Comparison of ENCODE assay signal across 26 cellular contexts in the genomic region with DNA sequence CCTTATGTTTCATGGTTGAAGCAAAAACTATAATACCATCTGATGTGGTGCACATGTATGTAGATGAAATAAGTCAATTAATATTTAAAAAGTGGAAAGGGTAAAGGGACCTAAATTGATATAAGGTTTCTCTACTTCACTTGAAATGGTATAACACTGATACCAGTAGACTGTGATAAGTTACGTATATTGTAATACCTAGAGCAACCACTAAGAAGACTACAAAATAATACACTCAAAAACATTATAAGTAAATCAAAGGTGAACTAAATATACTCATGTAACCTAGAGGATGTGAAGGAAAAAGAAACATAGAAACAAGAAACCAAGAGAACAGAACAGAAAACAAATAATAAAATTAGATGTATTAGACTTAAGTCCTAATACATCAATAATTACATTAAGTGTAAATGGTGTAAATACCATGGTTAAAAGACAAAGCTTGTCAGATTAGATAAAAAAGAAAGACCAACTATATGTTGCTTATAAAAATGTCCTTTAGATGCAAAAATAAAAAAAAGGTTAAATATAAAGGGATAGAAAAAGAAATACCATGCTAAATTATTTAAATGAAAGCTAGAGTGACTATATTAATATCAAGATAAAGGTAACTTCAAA.
A peak's percentile ranks its signal among the peaks of the same experiment; 100 is the strongest.
DNase-seq lines count a peak whose midpoint lies in the region; ATAC-seq, FAIRE-seq and TF ChIP-seq lines count a peak whose summit lies in the region.
"Had no signal": no experiment of that assay in that cellular context is flagged by ENCODE, and none has a peak within 500 bp of the region (broad histone marks: within the 10 kb centered on the region; RNA-seq: fewer than 3 reads in every experiment).

No MANE protein-coding gene starts in this region.

- H3K4me1 Mint-ChIP-seq in endodermal cell (peaks cover 13% of the 10 kb centered on the region), neural progenitor cell (peaks cover 13% of the 10 kb centered on the region)

- no peaks in the 10 kb centered on the region for H3F3A ChIP-seq in neural progenitor cell (ENCODE audit: low read depth)

- H3K27me3 Mint-ChIP-seq in endodermal cell (ENCODE audit: insufficient read depth) (no peaks in the 10 kb centered on the region), neural progenitor cell (ENCODE audit: insufficient read depth, low read depth) (peaks cover 4% of the 10 kb centered on the region)
- H3K27me3 Mint-ChIP-seq: CD4-positive, alpha-beta T cell had no signal

- H3K9me3 ChIP-seq in OCI-LY7 (ENCODE audit: low read length) (no peaks in the 10 kb centered on the region), endodermal cell (ENCODE audit: control insufficient read depth, low read length) (peaks cover 15% of the 10 kb centered on the region), neural progenitor cell (ENCODE audit: low read depth) (no peaks in the 10 kb centered on the region)
- H3K9me3 ChIP-seq: BLaER1, SJSA1 had no signal

- no peak overlapping the region for H3K4me2 ChIP-seq in OCI-LY7 (ENCODE audit: low read length)
- no peak overlapping the region for H3K4me2 ChIP-seq in neural progenitor cell
- H3K4me2 ChIP-seq: BLaER1 had no signal

- intact Hi-C loops in OCI-LY7 (cut with micrococcal nuclease; ENCODE audit: unreplicated experiment) = no loop called here

- no peaks in the 10 kb centered on the region for H3K36me3 ChIP-seq in OCI-LY7 (ENCODE audit: insufficient read depth, low read length)
- H3K36me3 ChIP-seq in endodermal cell (ENCODE audit: control insufficient read depth, insufficient read depth, low read length) = peaks cover 26% of the 10 kb centered on the region
- H3K36me3 ChIP-seq in neural progenitor cell = no peaks in the 10 kb centered on the region
- H3K36me3 ChIP-seq: BLaER1, SJSA1 had no signal

- no peaks in the 10 kb centered on the region for H4K20me1 ChIP-seq in OCI-LY7 (ENCODE audit: insufficient read depth, low read length)
- no peaks in the 10 kb centered on the region for H4K20me1 ChIP-seq in neural progenitor cell (ENCODE audit: low read depth)
- H4K20me1 ChIP-seq: BLaER1 had no signal

- no peaks in the 10 kb centered on the region for H3K27me3 ChIP-seq in endodermal cell (ENCODE audit: control insufficient read depth, insufficient read depth, low read length, poor library complexity, severe bottlenecking)
- no peaks in the 10 kb centered on the region for H3K27me3 ChIP-seq in neural progenitor cell
- H3K27me3 ChIP-seq: BLaER1 had no signal

- H3K36me3 Mint-ChIP-seq in endodermal cell (ENCODE audit: low read depth) (no peaks in the 10 kb centered on the region), neural progenitor cell (no peaks in the 10 kb centered on the region)

- H3K9me3 Mint-ChIP-seq in endodermal cell (peaks cover 9% of the 10 kb centered on the region), neural progenitor cell (peaks cover 2% of the 10 kb centered on the region)

- H3K9ac ChIP-seq in endodermal cell (ENCODE audit: extremely low read depth, low read length, poor library complexity, severe bottlenecking) (no peak overlapping the region), neural progenitor cell (no peak overlapping the region)
- H3K9ac ChIP-seq: BLaER1 had no signal

- FAIRE-seq in A204.1 (lab: Jason Lieb, UNC) = peak; percentile 34
- FAIRE-seq: GM12891, H1 had no signal

- H3K79me2 ChIP-seq in OCI-LY7 (ENCODE audit: insufficient read depth, low read depth, low read length) (no peaks in the 10 kb centered on the region), neural progenitor cell (ENCODE audit: low read depth) (no peaks in the 10 kb centered on the region)

- WGBS in endodermal cell (ENCODE audit: insufficient coverage in 1 of 2, insufficient read length in 1 of 2), 2 experiments = no CpG with 5 or more reads among the region's 1 CpG

- ATAC-seq in HG03025 (IDR thresholded peaks at IDR 0.05; ENCODE audit: low FRiP score, unreplicated experiment) = no peak
- ATAC-seq: HCT116 had no signal

- TF ChIP-seq CTCF in OCI-LY7 (conservative IDR thresholded peaks at IDR 0.05; ENCODE audit: low read length) (0 out of 2 replicates have a peak, but pooled peaks have one; percentile 14), endodermal cell (conservative IDR thresholded peaks at IDR 0.05) (peak; percentile 40), neural progenitor cell (IDR thresholded peaks at IDR 0.05) (peak; percentile 19)

- H3K4me3 Mint-ChIP-seq in endodermal cell (no peak overlapping the region), neural progenitor cell (no peak overlapping the region)
- H3K4me3 Mint-ChIP-seq: CD4-positive, alpha-beta T cell had no signal

- no TSS peak for BruUV-seq in OCI-LY7 (replicated peaks; lab: Mats Ljungman, UMichigan)

- CTCF ChIA-PET in OCI-LY7 (lab: Charles Lee; ENCODE audit: unreplicated experiment) = no interaction called here

- POLR2A ChIA-PET in OCI-LY7 (lab: Charles Lee) = interaction anchor here (0.6 kb wide), 1 partner anchor 378 kb away, joined by 4 read pairs; no protein-coding TSS in a partner anchor

- H3K4me3 ChIP-seq in OCI-LY7 (ENCODE audit: low read depth, low read length, poor library complexity, severe bottlenecking) (no peak overlapping the region), endodermal cell (ENCODE audit: low read length) (no peak overlapping the region), neural progenitor cell (no peak overlapping the region)
- H3K4me3 ChIP-seq: BLaER1, SJSA1 had no signal

- no peak overlapping the region for H2AFZ ChIP-seq in OCI-LY7 (ENCODE audit: low read length)
- no peak overlapping the region for H2AFZ ChIP-seq in neural progenitor cell (replicated peaks)

- H3K27ac ChIP-seq in OCI-LY7 (ENCODE audit: low read depth, low read length, poor library complexity, severe bottlenecking) (no peak overlapping the region), endodermal cell (ENCODE audit: low read depth, low read length) (no peak overlapping the region), neural progenitor cell (no peak overlapping the region)
- H3K27ac ChIP-seq: BLaER1, SJSA1 had no signal

- no peaks in the 10 kb centered on the region for H3K9me2 ChIP-seq in OCI-LY7 (ENCODE audit: insufficient read depth, low read length)

- H3K4me1 ChIP-seq in OCI-LY7 (ENCODE audit: insufficient read depth, low read length, poor library complexity, severe bottlenecking) (no peaks in the 10 kb centered on the region), endodermal cell (ENCODE audit: control insufficient read depth, insufficient read depth, low read length) (no peaks in the 10 kb centered on the region), neural progenitor cell (peaks cover 11% of the 10 kb centered on the region)
- H3K4me1 ChIP-seq: BLaER1, SJSA1 had no signal

- DNase-seq in OCI-LY7 (ENCODE audit: low spot score) (no peak), endodermal cell (no peak), neural progenitor cell (ENCODE audit: low spot score) (no peak), NCI-H1417 treated with DMSO at 0.1 percent for 48 hours (lab: John Stamatoyannopoulos, UW) (no peak), AML-193 (lab: John Stamatoyannopoulos, UW) (no peak), epidermal melanocyte (ENCODE audit: insufficient read length, low spot score) (no peak)
- DNase-seq: 8988T; CD4-positive, alpha-beta T cell; DMS79 treated with DMSO at 0.1 percent for 48 hours; GF-D8; Karpas-422; NCI-H1092 treated with DMSO at 0.1 percent for 48 hours; NCI-H1436 treated with DMSO at 0.1 percent for 48 hours; NCI-H187 treated with DMSO at 0.1 percent for 48 hours; NCI-H2107; NCI-H524 treated with DMSO at 0.1 percent for 48 hours; NCI-H774; Right ventricle myocardium superior; RPMI8226 had no signal

- H3K27ac Mint-ChIP-seq in endodermal cell (no peak overlapping the region), neural progenitor cell (no peak overlapping the region)
- H3K27ac Mint-ChIP-seq: CD4-positive, alpha-beta T cell had no signal
